ENCODE assay signal across 12 cellular contexts in genomic region chr10:34049887-34050286, GRCh38.
DNase-seq lines count a peak whose midpoint lies in the region; ATAC-seq and TF ChIP-seq lines count a peak whose summit lies in the region.
"Had no signal": no experiment of that assay in that cellular context is flagged by ENCODE, and none has a peak within 500 bp of the region (broad histone marks: within the 10 kb centered on the region; RNA-seq: fewer than 3 reads in every experiment).

No MANE protein-coding gene starts in this region.

- no peaks in the 10 kb centered on the region for H3K27me3 Mint-ChIP-seq in stimulated activated naive CD8-positive, alpha-beta T cell treated with anti-CD3 and anti-CD28 coated beads, Interleukin-15, amount 100 ng/mL, for 72 hours
- H3K27me3 Mint-ChIP-seq in nephron progenitor cell (ENCODE audit: low read depth, poor library complexity) = peaks cover 7% of the 10 kb centered on the region
- H3K27me3 Mint-ChIP-seq: activated naive CD4-positive, alpha-beta T cell treated with anti-CD3 and anti-CD28 coated beads, Interleukin-2, amount 50 U/mL, for 24 hours; CD4-positive, alpha-beta T cell had no signal

- no peaks in the 10 kb centered on the region for H3K4me1 ChIP-seq in heart right ventricle

- peaks cover 5% of the 10 kb centered on the region for H3K4me1 Mint-ChIP-seq in stimulated activated naive CD8-positive, alpha-beta T cell treated with anti-CD3 and anti-CD28 coated beads, Interleukin-15, amount 100 ng/mL, for 72 hours
- H3K4me1 Mint-ChIP-seq in nephron progenitor cell = peaks cover 13% of the 10 kb centered on the region
- H3K4me1 Mint-ChIP-seq: activated naive CD4-positive, alpha-beta T cell treated with anti-CD3 and anti-CD28 coated beads, Interleukin-2, amount 50 U/mL, for 24 hours had no signal

- peaks cover 0 to 13% (median 0%) of the 10 kb centered on the region in 11 donors for H3K9me3 ChIP-seq in heart right ventricle

- ATAC-seq in stimulated activated naive CD8-positive, alpha-beta T cell treated with anti-CD3 and anti-CD28 coated beads, Interleukin-15, Interleukin-2, amounts not matched to agents 100 U/mL and 50 U/mL, for 24 hours = peak; percentile 69
- no peak for ATAC-seq in stimulated activated naive CD8-positive, alpha-beta T cell treated with anti-CD3 and anti-CD28 coated beads, Interleukin-15, amount 100 ng/mL, for 72 hours
- ATAC-seq in HG03442 (IDR thresholded peaks at IDR 0.05; ENCODE audit: unreplicated experiment) (no peak), GM21515 (IDR thresholded peaks at IDR 0.05; ENCODE audit: unreplicated experiment) (no peak), heart right ventricle (no peak)

- peaks cover 4% of the 10 kb centered on the region for H3K36me3 Mint-ChIP-seq in nephron progenitor cell (ENCODE audit: low read depth)
- H3K36me3 Mint-ChIP-seq: activated naive CD4-positive, alpha-beta T cell treated with anti-CD3 and anti-CD28 coated beads, Interleukin-2, amount 50 U/mL, for 24 hours had no signal

- H3K4me3 Mint-ChIP-seq in stimulated activated naive CD8-positive, alpha-beta T cell treated with anti-CD3 and anti-CD28 coated beads, Interleukin-15, amount 100 ng/mL, for 72 hours = no peak overlapping the region
- no peak overlapping the region for H3K4me3 Mint-ChIP-seq in nephron progenitor cell
- H3K4me3 Mint-ChIP-seq: activated naive CD4-positive, alpha-beta T cell treated with anti-CD3 and anti-CD28 coated beads, Interleukin-2, amount 50 U/mL, for 24 hours; CD4-positive, alpha-beta T cell; neural crest cell had no signal

- no peaks in the 10 kb centered on the region for H3K36me3 ChIP-seq in brain microvascular endothelial cell (replicated peaks)
- no peaks in the 10 kb centered on the region for H3K36me3 ChIP-seq in heart right ventricle

- in situ Hi-C loops in brain microvascular endothelial cell (cut with HindIII; ENCODE audit: low pct_ligation_motif_present, low sequenced_read_pairs) = no loop called here

- no peak overlapping the region for H3K4me3 ChIP-seq in brain microvascular endothelial cell (ENCODE audit: low read depth, low read length)
- no peak overlapping the region for H3K4me3 ChIP-seq in heart right ventricle

- 76 to 81% methylated on average over 9 of the region's 9 CpGs for WGBS in heart right ventricle, 2 donors

- H3K27ac Mint-ChIP-seq in stimulated activated naive CD8-positive, alpha-beta T cell treated with anti-CD3 and anti-CD28 coated beads, Interleukin-15, amount 100 ng/mL, for 72 hours = no peak overlapping the region
- peak overlapping the region; percentile 38 for H3K27ac Mint-ChIP-seq in nephron progenitor cell
- H3K27ac Mint-ChIP-seq: activated naive CD4-positive, alpha-beta T cell treated with anti-CD3 and anti-CD28 coated beads, Interleukin-2, amount 50 U/mL, for 24 hours; CD4-positive, alpha-beta T cell had no signal

- TF ChIP-seq CTCF in brain microvascular endothelial cell (IDR thresholded peaks at IDR 0.05; ENCODE audit: low read depth, low read length, missing control alignments) (no peak), nephron progenitor cell (IDR thresholded peaks at IDR 0.05) (no peak), heart right ventricle (IDR thresholded peaks at IDR 0.05) (no peak)

- H3K27me3 ChIP-seq in brain microvascular endothelial cell (replicated peaks) (no peaks in the 10 kb centered on the region), heart right ventricle (no peaks in the 10 kb centered on the region)

- H3K9me3 Mint-ChIP-seq in stimulated activated naive CD8-positive, alpha-beta T cell treated with anti-CD3 and anti-CD28 coated beads, Interleukin-15, amount 100 ng/mL, for 72 hours = peaks cover 0 to 30% of the 10 kb centered on the region in 2 donors
- H3K9me3 Mint-ChIP-seq in nephron progenitor cell = peaks cover 33% of the 10 kb centered on the region
- H3K9me3 Mint-ChIP-seq: activated naive CD4-positive, alpha-beta T cell treated with anti-CD3 and anti-CD28 coated beads, Interleukin-2, amount 50 U/mL, for 24 hours had no signal

- no peak for DNase-seq in stimulated activated naive CD8-positive, alpha-beta T cell treated with anti-CD3 and anti-CD28 coated beads, Interleukin-15, Interleukin-2, amounts not matched to agents 100 U/mL and 50 U/mL, for 24 hours
- DNase-seq in stimulated activated naive CD8-positive, alpha-beta T cell treated with anti-CD3 and anti-CD28 coated beads, Interleukin-15, amount 100 ng/mL, for 72 hours = no peak
- DNase-seq in brain microvascular endothelial cell (peak; percentile 77), nephron progenitor cell (no peak), heart right ventricle (no peak), COR-L47 (lab: John Stamatoyannopoulos, UW) (no peak)
- DNase-seq: CD4-positive, alpha-beta T cell; NCI-H1092 treated with DMSO at 0.1 percent for 48 hours had no signal

- H3K27ac ChIP-seq in brain microvascular endothelial cell (peak overlapping the region; percentile 37), heart right ventricle (no peak overlapping the region)

- intact Hi-C loops in heart right ventricle (cut with DNase I) = no loop called here
